14 cellular contexts compared by ENCODE assay signal in the genomic region with DNA sequence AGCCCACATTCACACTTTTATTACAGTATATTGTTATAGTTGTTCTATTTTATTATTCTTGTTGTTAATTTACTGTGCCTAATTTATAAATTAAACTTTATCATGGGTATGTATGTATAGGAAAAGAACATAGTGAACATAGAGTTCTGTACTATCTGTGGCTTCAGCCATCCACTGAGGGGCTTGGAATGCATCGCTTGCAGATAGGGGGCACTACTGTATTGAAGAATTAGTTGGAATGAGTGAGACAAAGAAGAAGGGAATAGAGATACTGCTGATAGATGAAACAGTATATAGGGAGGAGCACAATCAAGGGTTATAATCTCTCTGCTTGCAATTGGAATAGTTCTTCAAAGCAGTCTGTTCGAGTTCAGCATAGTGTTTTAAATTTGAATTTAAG.
DNase-seq lines count a peak whose midpoint lies in the region; TF ChIP-seq lines count a peak whose summit lies in the region.
"Had no signal": no experiment of that assay in that cellular context is flagged by ENCODE, and none has a peak within 500 bp of the region (broad histone marks: within the 10 kb centered on the region; RNA-seq: fewer than 3 reads in every experiment).

No MANE protein-coding gene starts in this region.

- H3K27ac ChIP-seq in WERI-Rb-1 (no peak overlapping the region), neural cell (ENCODE audit: low read length) (no peak overlapping the region)

- no peak overlapping the region for H3K4me2 ChIP-seq in neural cell (ENCODE audit: low read length)

- H3K27me3 ChIP-seq in WERI-Rb-1 (ENCODE audit: insufficient read depth, low read depth, severe bottlenecking) = no peaks in the 10 kb centered on the region
- no peaks in the 10 kb centered on the region for H3K27me3 ChIP-seq in neural cell (ENCODE audit: insufficient read depth, low read depth, low read length)

- H3K9ac ChIP-seq in neural cell (ENCODE audit: low read length) = no peak overlapping the region

- H3K9me2 ChIP-seq in neural cell (ENCODE audit: insufficient read depth, low read length) = no peaks in the 10 kb centered on the region

- in situ Hi-C loops in KBM-7 (cut with MboI; ENCODE audit: low pct_unique_long_range_greater_than_20kb, low sequenced_read_pairs) = no loop called here

- no peaks in the 10 kb centered on the region for H4K20me1 ChIP-seq in neural cell (ENCODE audit: insufficient read depth)

- no peak overlapping the region for H2AFZ ChIP-seq in neural cell (ENCODE audit: low read depth, low read length)

- H3K4me3 ChIP-seq in WERI-Rb-1 (ENCODE audit: low read depth, low read length) = no peak overlapping the region
- H3K4me3 ChIP-seq in neural cell (ENCODE audit: low read length) = no peak overlapping the region

- no peaks in the 10 kb centered on the region for H3K79me2 ChIP-seq in neural cell (replicated peaks; ENCODE audit: insufficient read depth, low read length)

- intact Hi-C loops in cardiac septum (cut with DNase I) = no loop called here

- H3K36me3 ChIP-seq in WERI-Rb-1 (no peaks in the 10 kb centered on the region), neural cell (ENCODE audit: insufficient read depth, low read length) (no peaks in the 10 kb centered on the region)

- no peak for TF ChIP-seq RAD21 in neural cell (conservative IDR thresholded peaks at IDR 0.05)

- TF ChIP-seq EP300 in neural cell (conservative IDR thresholded peaks at IDR 0.05; ENCODE audit: poor library complexity, severe bottlenecking) = no peak

- TF ChIP-seq CTCF in WERI-Rb-1 (IDR thresholded peaks at IDR 0.05; ENCODE audit: low read depth, low read length) (peak; percentile 40; the same call in 1 of the 2 replicates), neural cell (IDR thresholded peaks at IDR 0.05; ENCODE audit: poor library complexity, severe bottlenecking) (peak; percentile 31)

- H3K9me3 ChIP-seq in WERI-Rb-1 (ENCODE audit: severe bottlenecking) = no peaks in the 10 kb centered on the region
- H3K9me3 ChIP-seq in neural cell (ENCODE audit: low read length) = no peaks in the 10 kb centered on the region

- peak; percentile 22 for DNase-seq in NCI-H1436 (lab: John Stamatoyannopoulos, UW)
- DNase-seq in NCI-H1436 treated with DMSO at 0.1 percent for 48 hours (lab: John Stamatoyannopoulos, UW) = no peak
- DNase-seq in KBM-7 = peak; percentile 5
- peak; percentile 18 for DNase-seq in WERI-Rb-1
- DNase-seq in T-helper 9 cell = no peak
- no peak for DNase-seq in NCI-H1048 (lab: John Stamatoyannopoulos, UW)
- DNase-seq in cardiac septum (ENCODE audit: low spot score) = no peak
- DNase-seq: activated naive CD4-positive, alpha-beta T cell treated with anti-CD3 and anti-CD28 coated beads, Interleukin-2, amount 10 ng/mL, durations not matched to agents 7 days and 5 days; central memory CD4-positive, alpha-beta T cell; IMR-90; midbrain; NCI-H2081; stimulated activated CD4-positive, alpha-beta T cell treated with anti-CD3 and anti-CD28 coated beads, Interleukin-2, amount 100 ng/mL, for 24 hours had no signal

- H3F3A ChIP-seq in neural cell (ENCODE audit: insufficient read depth, low read length, poor library complexity, severe bottlenecking) = no peaks in the 10 kb centered on the region

TF ChIP-seq in neural cell, 6 proteins besides CTCF, POLR2A, EP300 and RAD21:
- TF ChIP-seq, protein P1, sequence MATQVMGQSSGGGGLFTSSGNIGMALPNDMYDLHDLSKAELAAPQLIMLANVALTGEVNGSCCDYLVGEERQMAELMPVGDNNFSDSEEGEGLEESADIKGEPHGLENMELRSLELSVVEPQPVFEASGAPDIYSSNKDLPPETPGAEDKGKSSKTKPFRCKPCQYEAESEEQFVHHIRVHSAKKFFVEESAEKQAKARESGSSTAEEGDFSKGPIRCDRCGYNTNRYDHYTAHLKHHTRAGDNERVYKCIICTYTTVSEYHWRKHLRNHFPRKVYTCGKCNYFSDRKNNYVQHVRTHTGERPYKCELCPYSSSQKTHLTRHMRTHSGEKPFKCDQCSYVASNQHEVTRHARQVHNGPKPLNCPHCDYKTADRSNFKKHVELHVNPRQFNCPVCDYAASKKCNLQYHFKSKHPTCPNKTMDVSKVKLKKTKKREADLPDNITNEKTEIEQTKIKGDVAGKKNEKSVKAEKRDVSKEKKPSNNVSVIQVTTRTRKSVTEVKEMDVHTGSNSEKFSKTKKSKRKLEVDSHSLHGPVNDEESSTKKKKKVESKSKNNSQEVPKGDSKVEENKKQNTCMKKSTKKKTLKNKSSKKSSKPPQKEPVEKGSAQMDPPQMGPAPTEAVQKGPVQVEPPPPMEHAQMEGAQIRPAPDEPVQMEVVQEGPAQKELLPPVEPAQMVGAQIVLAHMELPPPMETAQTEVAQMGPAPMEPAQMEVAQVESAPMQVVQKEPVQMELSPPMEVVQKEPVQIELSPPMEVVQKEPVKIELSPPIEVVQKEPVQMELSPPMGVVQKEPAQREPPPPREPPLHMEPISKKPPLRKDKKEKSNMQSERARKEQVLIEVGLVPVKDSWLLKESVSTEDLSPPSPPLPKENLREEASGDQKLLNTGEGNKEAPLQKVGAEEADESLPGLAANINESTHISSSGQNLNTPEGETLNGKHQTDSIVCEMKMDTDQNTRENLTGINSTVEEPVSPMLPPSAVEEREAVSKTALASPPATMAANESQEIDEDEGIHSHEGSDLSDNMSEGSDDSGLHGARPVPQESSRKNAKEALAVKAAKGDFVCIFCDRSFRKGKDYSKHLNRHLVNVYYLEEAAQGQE (IDR thresholded peaks at IDR 0.05; ENCODE audit: borderline replicate concordance) = no peak
- no peak for TF ChIP-seq TAF1 (IDR thresholded peaks at IDR 0.05; ENCODE audit: low read depth)
- no peak for TF ChIP-seq EZH2 (IDR thresholded peaks at IDR 0.05; ENCODE audit: borderline replicate concordance, insufficient read depth, low read length, poor library complexity, severe bottlenecking)
- no peak for TF ChIP-seq SMC3 (conservative IDR thresholded peaks at IDR 0.05; ENCODE audit: poor library complexity)
- no peak for TF ChIP-seq POLR2AphosphoS5 (IDR thresholded peaks at IDR 0.05)
- TF ChIP-seq MXI1 (conservative IDR thresholded peaks at IDR 0.05; ENCODE audit: poor library complexity, severe bottlenecking) = no peak

Comparison
In these comparisons a context has a peak if more than half of its experiments do, and no peak if none do; other contexts are left out.
1. DNase-seq: peak in NCI-H1436 (single experiment), KBM-7 (single experiment) and WERI-Rb-1 (single experiment); none in NCI-H1436 treated with DMSO at 0.1 percent for 48 hours (single experiment), T-helper 9 cell (single experiment), NCI-H1048 (single experiment) and cardiac septum (single experiment).